In the genomic region with DNA sequence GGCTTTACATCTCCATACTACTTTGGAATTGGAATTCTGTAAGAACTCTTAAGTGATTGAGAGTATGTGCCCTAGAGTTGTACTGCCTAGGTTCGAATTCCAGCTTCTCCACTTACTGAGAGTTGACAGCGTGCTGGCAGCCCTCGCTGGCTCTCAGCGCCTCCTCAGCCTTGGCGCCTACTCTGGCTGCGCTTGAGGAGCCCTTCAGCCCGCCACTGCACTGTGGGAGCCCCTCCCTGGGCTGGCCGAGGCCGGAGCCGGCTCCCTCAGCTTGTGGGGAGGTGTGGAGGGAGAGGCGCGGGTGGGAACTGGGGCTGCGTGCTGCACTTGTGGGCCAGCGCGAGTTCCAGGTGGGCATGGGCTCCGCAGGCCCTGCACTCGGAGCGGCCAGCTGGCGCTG, we compare ENCODE assay signal across 1 cellular context.
TF ChIP-seq lines count a peak whose summit lies in the region.

No MANE protein-coding gene starts in this region.

TF ChIP-seq in HepG2, 621 proteins besides CTCF, POLR2A, EP300 and RAD21:
- peak; percentile 96 for TF ChIP-seq ZNF850 (CRISPR knock-in tag; conservative IDR thresholded peaks at IDR 0.05)
- no peak for TF ChIP-seq GTF3A (CRISPR knock-in tag; conservative IDR thresholded peaks at IDR 0.05)
- TF ChIP-seq HNRNPK (IDR thresholded peaks at IDR 0.05; ENCODE audit: low read depth, low read length, poor library complexity, severe bottlenecking): peak; percentile 19
- TF ChIP-seq, protein P1, sequence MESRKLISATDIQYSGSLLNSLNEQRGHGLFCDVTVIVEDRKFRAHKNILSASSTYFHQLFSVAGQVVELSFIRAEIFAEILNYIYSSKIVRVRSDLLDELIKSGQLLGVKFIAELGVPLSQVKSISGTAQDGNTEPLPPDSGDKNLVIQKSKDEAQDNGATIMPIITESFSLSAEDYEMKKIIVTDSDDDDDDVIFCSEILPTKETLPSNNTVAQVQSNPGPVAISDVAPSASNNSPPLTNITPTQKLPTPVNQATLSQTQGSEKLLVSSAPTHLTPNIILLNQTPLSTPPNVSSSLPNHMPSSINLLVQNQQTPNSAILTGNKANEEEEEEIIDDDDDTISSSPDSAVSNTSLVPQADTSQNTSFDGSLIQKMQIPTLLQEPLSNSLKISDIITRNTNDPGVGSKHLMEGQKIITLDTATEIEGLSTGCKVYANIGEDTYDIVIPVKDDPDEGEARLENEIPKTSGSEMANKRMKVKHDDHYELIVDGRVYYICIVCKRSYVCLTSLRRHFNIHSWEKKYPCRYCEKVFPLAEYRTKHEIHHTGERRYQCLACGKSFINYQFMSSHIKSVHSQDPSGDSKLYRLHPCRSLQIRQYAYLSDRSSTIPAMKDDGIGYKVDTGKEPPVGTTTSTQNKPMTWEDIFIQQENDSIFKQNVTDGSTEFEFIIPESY (CRISPR knock-in tag; IDR thresholded peaks at IDR 0.05): peak; percentile 71
